ENCODE assay signal across 9 cellular contexts in genomic region chr3:36907911-36908646, GRCh38.
DNase-seq lines count a peak whose midpoint lies in the region; ATAC-seq and TF ChIP-seq lines count a peak whose summit lies in the region.
"Had no signal": no experiment of that assay in that cellular context is flagged by ENCODE, and none has a peak within 500 bp of the region (broad histone marks: within the 10 kb centered on the region; RNA-seq: fewer than 3 reads in every experiment).

No MANE protein-coding gene starts in this region.

- peak overlapping the region; percentile 56 for H3K4me3 ChIP-seq in choroid plexus epithelial cell (ENCODE audit: low read depth, low read length)

- peaks cover 13% of the 10 kb centered on the region for H3K36me3 Mint-ChIP-seq in memory B cell

- H3K4me1 Mint-ChIP-seq in memory B cell = peaks cover 49% of the 10 kb centered on the region

- H3K27ac Mint-ChIP-seq in memory B cell = peak overlapping the region; percentile 94

- H3K9me3 Mint-ChIP-seq in memory B cell = no peaks in the 10 kb centered on the region
- H3K9me3 Mint-ChIP-seq: neural crest cell had no signal

- no peaks in the 10 kb centered on the region for H3K27me3 Mint-ChIP-seq in memory B cell

- peak; percentile 25 for ATAC-seq in GM19035 (IDR thresholded peaks at IDR 0.05; ENCODE audit: unreplicated experiment)
- ATAC-seq in memory B cell (ENCODE audit: low read depth) = peak; percentile 19
- ATAC-seq in GM18870 (IDR thresholded peaks at IDR 0.05; ENCODE audit: unreplicated experiment) = no peak

- H3K4me3 Mint-ChIP-seq in memory B cell = peak overlapping the region; percentile 89
- H3K4me3 Mint-ChIP-seq: neural crest cell had no signal

- TF ChIP-seq CTCF in choroid plexus epithelial cell (conservative IDR thresholded peaks at IDR 0.05; ENCODE audit: low read depth, low read length) = no peak
- TF ChIP-seq CTCF in GM10266 (IDR thresholded peaks at IDR 0.05; ENCODE audit: control insufficient read depth, insufficient read depth, low read depth, missing control alignments) = no peak

- DNase-seq in Kasumi-1 (lab: John Stamatoyannopoulos, UW) = peak; percentile 30 to 40
- DNase-seq in activated CD4-positive, alpha-beta T cell treated with anti-CD3 and anti-CD28 coated beads for 24 hours (ENCODE audit: low read depth in 2 of 2) = peak; percentile 36 to 44
- peak; percentile 85 for DNase-seq in choroid plexus epithelial cell (ENCODE audit: low read depth)
- DNase-seq in memory B cell (ENCODE audit: low spot score in 2 of 2) = peak in 1 of 2 donors; percentile 34
- peak; percentile 51 to 55 for DNase-seq in stimulated activated CD8-positive, alpha-beta memory T cell treated with anti-CD3 and anti-CD28 coated beads, Interleukin-7, amount 100 ng/mL, for 4 hours (ENCODE audit: low read depth in 2 of 2)
- DNase-seq in GM10266 (ENCODE audit: extremely low spot score) = no peak
